ENCODE assay signal across 27 cellular contexts in genomic region chr7:144516729-144517128, GRCh38.
"Had no signal": no experiment of that assay in that cellular context is flagged by ENCODE, and none has a peak within 500 bp of the region (broad histone marks: within the 10 kb centered on the region; RNA-seq: fewer than 3 reads in every experiment).

No MANE protein-coding gene starts in this region.

- DNase-seq: activated CD4-positive, alpha-beta memory T cell treated with anti-CD3 and anti-CD28 coated beads, Interleukin-2, amount 10 ng/mL, durations not matched to agents 7 days and 5 days; activated CD4-positive, alpha-beta T cell treated with anti-CD3 and anti-CD28 coated beads for 36 hours; activated CD4-positive, alpha-beta T cell treated with anti-CD3 and anti-CD28 coated beads, Interleukin-2, amount 50 U/mL, for 1 hour; activated gamma-delta T cell; activated naive CD4-positive, alpha-beta T cell treated with anti-CD3 and anti-CD28 coated beads for 36 hours; activated T-cell treated with anti-CD3 and anti-CD28 coated beads for 4 hours; activated T-cell treated with anti-CD3 and anti-CD28 coated beads, Interleukin-2, amount 50 U/mL, for 48 hours; amygdala; NCI-H1092; NCI-H1436; NCI-H1694 treated with DMSO at 0.1 percent for 48 hours; NCI-H2029 treated with DMSO at 0.1 percent for 48 hours; NCI-H226; NCI-H510A; NCI-H526 treated with DMSO at 0.1 percent for 48 hours; Peyer's patch; Right ventricle myocardium superior; SW 1271 had no signal

- H3K9me3 ChIP-seq: Peyer's patch, SJCRH30 had no signal

- H3K4me3 ChIP-seq: K562, Peyer's patch, SJCRH30 had no signal

- ATAC-seq: activated CD4-positive, alpha-beta T cell treated with anti-CD3 and anti-CD28 coated beads for 36 hours; activated T-helper 17 cell treated with anti-CD3 and anti-CD28 coated beads, Interleukin-2, amount 50 U/mL, for 72 hours; K562; SK-N-SH treated with all-trans-retinoic acid at 6 μM for 48 hours had no signal

- H3K4me3 Mint-ChIP-seq: activated CD4-positive, alpha-beta memory T cell treated with anti-CD3 and anti-CD28 coated beads, Interleukin-2, amount 10 ng/mL, durations not matched to agents 7 days and 5 days; activated CD4-positive, alpha-beta T cell treated with anti-CD3 and anti-CD28 coated beads for 36 hours; activated naive CD4-positive, alpha-beta T cell treated with anti-CD3 and anti-CD28 coated beads for 36 hours; activated naive CD8-positive, alpha-beta T cell; activated T-helper 17 cell treated with anti-CD3 and anti-CD28 coated beads, Interleukin-2, amount 50 U/mL, for 72 hours; brain; central memory CD8-positive, alpha-beta T cell; T-helper 1 cell treated with Interleukin-12 subunit alpha and Interleukin-12 subunit beta and Interleukin-4 antibody, amounts not matched to agents 30 μg/mL and 1 μg/mL, for 36 hours had no signal

- H3K27me3 ChIP-seq: Peyer's patch, SJCRH30 had no signal

- H3K27ac Mint-ChIP-seq: activated CD4-positive, alpha-beta memory T cell treated with anti-CD3 and anti-CD28 coated beads, Interleukin-2, amount 10 ng/mL, durations not matched to agents 7 days and 5 days; activated CD4-positive, alpha-beta T cell treated with anti-CD3 and anti-CD28 coated beads for 36 hours; activated naive CD4-positive, alpha-beta T cell treated with anti-CD3 and anti-CD28 coated beads for 36 hours; activated naive CD8-positive, alpha-beta T cell; activated T-helper 17 cell treated with anti-CD3 and anti-CD28 coated beads, Interleukin-2, amount 50 U/mL, for 72 hours; brain; T-helper 1 cell treated with Interleukin-12 subunit alpha and Interleukin-12 subunit beta and Interleukin-4 antibody, amounts not matched to agents 30 μg/mL and 1 μg/mL, for 36 hours had no signal

- H3K27me3 Mint-ChIP-seq: activated CD4-positive, alpha-beta memory T cell treated with anti-CD3 and anti-CD28 coated beads, Interleukin-2, amount 10 ng/mL, durations not matched to agents 7 days and 5 days; activated CD4-positive, alpha-beta T cell treated with anti-CD3 and anti-CD28 coated beads for 36 hours; activated naive CD8-positive, alpha-beta T cell; activated T-helper 17 cell treated with anti-CD3 and anti-CD28 coated beads, Interleukin-2, amount 50 U/mL, for 72 hours; brain; central memory CD8-positive, alpha-beta T cell had no signal

- H3K4me1 ChIP-seq: Peyer's patch, SJCRH30 had no signal

- H3K27ac ChIP-seq: Peyer's patch, RWPE1, SJCRH30 had no signal

- H3K36me3 Mint-ChIP-seq: brain had no signal

- H3K36me3 ChIP-seq: Peyer's patch, SJCRH30 had no signal

- H3K9me3 Mint-ChIP-seq: activated CD4-positive, alpha-beta memory T cell treated with anti-CD3 and anti-CD28 coated beads, Interleukin-2, amount 10 ng/mL, durations not matched to agents 7 days and 5 days; activated naive CD4-positive, alpha-beta T cell treated with anti-CD3 and anti-CD28 coated beads for 36 hours; activated T-helper 17 cell treated with anti-CD3 and anti-CD28 coated beads, Interleukin-2, amount 50 U/mL, for 72 hours; brain; central memory CD8-positive, alpha-beta T cell; T-helper 1 cell treated with Interleukin-12 subunit alpha and Interleukin-12 subunit beta and Interleukin-4 antibody, amounts not matched to agents 30 μg/mL and 1 μg/mL, for 36 hours had no signal
